ENCODE assay signal across 25 cellular contexts in the genomic region with DNA sequence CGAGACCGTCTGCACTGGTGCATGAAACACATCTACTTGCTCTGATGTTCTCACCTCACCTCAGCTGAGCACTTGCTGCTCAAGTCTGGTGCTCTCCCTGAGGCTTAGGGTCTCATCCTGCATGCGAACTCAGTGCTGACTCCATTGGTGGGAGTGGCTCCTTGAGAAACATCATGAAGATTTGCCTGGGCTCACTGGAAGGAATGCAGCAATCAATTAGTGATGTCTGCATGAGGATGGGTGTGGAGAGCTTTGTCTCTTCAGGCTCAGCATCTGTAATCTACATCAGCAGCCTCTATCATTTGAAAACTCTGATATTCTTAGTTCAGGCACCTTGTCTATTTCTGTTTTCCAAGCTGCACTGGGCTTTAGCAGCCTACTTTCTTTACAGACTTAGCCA.
"Had no signal": no experiment of that assay in that cellular context is flagged by ENCODE, and none has a peak within 500 bp of the region (broad histone marks: within the 10 kb centered on the region; RNA-seq: fewer than 3 reads in every experiment).

No MANE protein-coding gene starts in this region.

- ATAC-seq: activated CD8-positive, alpha-beta memory T cell treated with anti-CD3 and anti-CD28 coated beads, Interleukin-2, amount 10 ng/mL, durations not matched to agents 7 days and 5 days; Panc1 had no signal

- DNase-seq: activated CD4-positive, alpha-beta memory T cell treated with anti-CD3 and anti-CD28 coated beads, Interleukin-2, amount 10 ng/mL, durations not matched to agents 7 days and 5 days; activated CD4-positive, alpha-beta T cell treated with anti-CD3 and anti-CD28 coated beads for 1 hour; activated CD4-positive, alpha-beta T cell treated with anti-CD3 and anti-CD28 coated beads for 48 hours; activated CD4-positive, CD25-positive, alpha-beta regulatory T cell; activated CD8-positive, alpha-beta memory T cell treated with anti-CD3 and anti-CD28 coated beads for 24 hours; activated CD8-positive, alpha-beta memory T cell treated with anti-CD3 and anti-CD28 coated beads, Interleukin-2, amount 10 ng/mL, durations not matched to agents 7 days and 5 days; activated naive CD8-positive, alpha-beta T cell treated with anti-CD3 and anti-CD28 coated beads, Interleukin-2, amount 10 ng/mL, durations not matched to agents 7 days and 5 days; activated T-cell treated with anti-CD3 and anti-CD28 coated beads, Interleukin-2, amount 50 U/mL, for 24 hours; amygdala; MM.1S; MV-4-11; NCI-H1092; NCI-H1436 treated with DMSO at 0.1 percent for 48 hours; NCI-H1694 treated with DMSO at 0.1 percent for 48 hours; NCI-H2029; NCI-H345; NCI-H524 treated with DMSO at 0.1 percent for 48 hours; SHP77; SJCRH30; T1000; WERI-Rb-1 had no signal

- H3K4me3 ChIP-seq: ascending aorta, cardiac muscle cell, SJCRH30, SK-N-MC had no signal

- H3K27ac ChIP-seq: ascending aorta, cardiac muscle cell, SJCRH30, SK-N-MC, WERI-Rb-1 had no signal

- H3K9me3 ChIP-seq: ascending aorta had no signal

- H3K4me1 ChIP-seq: ascending aorta, SJCRH30 had no signal

- H3K27me3 ChIP-seq: ascending aorta, cardiac muscle cell, SJCRH30 had no signal

- H3K36me3 ChIP-seq: ascending aorta, cardiac muscle cell, SJCRH30, WERI-Rb-1 had no signal
